23 cellular contexts compared by ENCODE assay signal in genomic region chr2:181426687-181427086, GRCh38. TPM values are rescaled to one million over a fixed set of nuclear protein-coding genes. Genes with fewer than 3 reads are reported as not detected.
DNase-seq lines count a peak whose midpoint lies in the region; ATAC-seq and TF ChIP-seq lines count a peak whose summit lies in the region.
"Had no signal": no experiment of that assay in that cellular context is flagged by ENCODE, and none has a peak within 500 bp of the region (broad histone marks: within the 10 kb centered on the region; RNA-seq: fewer than 3 reads in every experiment).

No MANE protein-coding gene starts in this region.

- no peak for ATAC-seq in mucosa of descending colon
- ATAC-seq: sciatic nerve; stimulated activated naive CD8-positive, alpha-beta T cell treated with anti-CD3 and anti-CD28 coated beads, Interleukin-15, amount 100 ng/mL, for 72 hours had no signal

- H3K27me3 ChIP-seq in ascending aorta: no peaks in the 10 kb centered on the region
- H3K27me3 ChIP-seq: adrenal gland, brain microvascular endothelial cell, SJCRH30, thyroid gland had no signal

- H3K4me3 Mint-ChIP-seq in chondrocyte (ENCODE audit: unreplicated experiment): no peak overlapping the region
- H3K4me3 Mint-ChIP-seq: activated T-cell treated with anti-CD3 and anti-CD28 coated beads, Interleukin-2, amount 50 U/mL, for 24 hours; stimulated activated naive CD8-positive, alpha-beta T cell treated with anti-CD3 and anti-CD28 coated beads, Interleukin-15, amount 100 ng/mL, for 72 hours had no signal

- H3K4me1 ChIP-seq in ascending aorta (no peaks in the 10 kb centered on the region), mucosa of descending colon (ENCODE audit: low read depth) (no peaks in the 10 kb centered on the region)
- H3K4me1 ChIP-seq: adrenal gland, SJCRH30, thyroid gland had no signal

- H3K27me3 Mint-ChIP-seq in chondrocyte (ENCODE audit: low read depth): no peaks in the 10 kb centered on the region
- H3K27me3 Mint-ChIP-seq: activated T-cell treated with anti-CD3 and anti-CD28 coated beads, Interleukin-2, amount 50 U/mL, for 24 hours; stimulated activated naive CD8-positive, alpha-beta T cell treated with anti-CD3 and anti-CD28 coated beads, Interleukin-15, amount 100 ng/mL, for 72 hours had no signal

- no peak overlapping the region for H3K27ac ChIP-seq in ascending aorta
- H3K27ac ChIP-seq: adrenal gland, brain microvascular endothelial cell, epithelial cell of prostate, SJCRH30, thyroid gland had no signal

- DNase-seq in ELF-1 (ENCODE audit: low read depth, low spot score): peak; percentile 5
- DNase-seq in NCI-H146 (lab: John Stamatoyannopoulos, UW): peak; percentile 58
- DNase-seq in NCI-H345 (lab: John Stamatoyannopoulos, UW): peak; percentile 88
- peak; percentile 39 for DNase-seq in left kidney (ENCODE audit: low read depth, low spot score)
- DNase-seq in ascending aorta (ENCODE audit: low spot score in 2 of 2): no peak
- no peak for DNase-seq in mucosa of descending colon
- DNase-seq in chondrocyte (ENCODE audit: low spot score): no peak
- DNase-seq: activated CD4-positive, alpha-beta T cell treated with anti-CD3 and anti-CD28 coated beads for 48 hours; activated naive CD4-positive, alpha-beta T cell; activated T-cell treated with anti-CD3 and anti-CD28 coated beads, Interleukin-2, amount 50 U/mL, for 24 hours; adrenal gland; brain microvascular endothelial cell; C1 segment of cervical spinal cord; GDM1; head of caudate nucleus; KBM-7; MM.1S; SJCRH30; stimulated activated naive CD8-positive, alpha-beta T cell treated with anti-CD3 and anti-CD28 coated beads, Interleukin-15, amount 100 ng/mL, for 72 hours; thyroid gland had no signal

- H3K36me3 ChIP-seq in ascending aorta (no peaks in the 10 kb centered on the region), mucosa of descending colon (ENCODE audit: low read depth) (no peaks in the 10 kb centered on the region)
- H3K36me3 ChIP-seq: adrenal gland, brain microvascular endothelial cell, SJCRH30, thyroid gland had no signal

- no peak overlapping the region for H3K27ac Mint-ChIP-seq in chondrocyte (ENCODE audit: unreplicated experiment)
- H3K27ac Mint-ChIP-seq: activated T-cell treated with anti-CD3 and anti-CD28 coated beads, Interleukin-2, amount 50 U/mL, for 24 hours; stimulated activated naive CD8-positive, alpha-beta T cell treated with anti-CD3 and anti-CD28 coated beads, Interleukin-15, amount 100 ng/mL, for 72 hours had no signal

- no peaks in the 10 kb centered on the region for H3K4me1 Mint-ChIP-seq in chondrocyte (ENCODE audit: low read depth)

- no peaks in the 10 kb centered on the region for H3K9me3 ChIP-seq in ascending aorta
- no peaks in the 10 kb centered on the region for H3K9me3 ChIP-seq in mucosa of descending colon
- H3K9me3 ChIP-seq: adrenal gland, thyroid gland had no signal

- no peak for TF ChIP-seq CTCF in ascending aorta (IDR thresholded peaks at IDR 0.05)
- TF ChIP-seq CTCF in mucosa of descending colon (IDR thresholded peaks at IDR 0.05): no peak
- no peak for TF ChIP-seq CTCF in chondrocyte (IDR thresholded peaks at IDR 0.05)

- intact Hi-C loops in ascending aorta (cut with DNase I): no loop called here
- intact Hi-C loops in mucosa of descending colon (cut with DNase I, micrococcal nuclease): no loop called here

- no peaks in the 10 kb centered on the region for H3K36me3 Mint-ChIP-seq in chondrocyte (ENCODE audit: low read depth)

- no peaks in the 10 kb centered on the region for H3K9me3 Mint-ChIP-seq in chondrocyte (ENCODE audit: low read depth)
- H3K9me3 Mint-ChIP-seq: activated T-cell treated with anti-CD3 and anti-CD28 coated beads, Interleukin-2, amount 50 U/mL, for 24 hours had no signal

- H3K4me3 ChIP-seq in ascending aorta (no peak overlapping the region), mucosa of descending colon (no peak overlapping the region)
- H3K4me3 ChIP-seq: adrenal gland, lung, SJCRH30, thyroid gland had no signal

RNA-seq across cellular contexts. Expression of gene ITGA4, which starts 30.5 kb away (rescaled TPM):
- total RNA-seq in ascending aorta (6.6 TPM), mucosa of descending colon (10 to 100 TPM in 2 of 3 donors, 1 to 10 TPM in 1; 6.8 to 13.4 (median 11.6) TPM), chondrocyte (21.3 to 23.0 TPM (median 21.5 TPM) in 3 replicates)

Comparison
In these comparisons a context has a peak if more than half of its experiments do, and no peak if none do; other contexts are left out.
1. DNase-seq: peak in ELF-1 (single experiment), NCI-H146 (single experiment), NCI-H345 (single experiment) and left kidney (single experiment); none in ascending aorta (0 of 2), mucosa of descending colon (0 of 3) and chondrocyte (single experiment).